25 cellular contexts compared by ENCODE assay signal in the genomic region with DNA sequence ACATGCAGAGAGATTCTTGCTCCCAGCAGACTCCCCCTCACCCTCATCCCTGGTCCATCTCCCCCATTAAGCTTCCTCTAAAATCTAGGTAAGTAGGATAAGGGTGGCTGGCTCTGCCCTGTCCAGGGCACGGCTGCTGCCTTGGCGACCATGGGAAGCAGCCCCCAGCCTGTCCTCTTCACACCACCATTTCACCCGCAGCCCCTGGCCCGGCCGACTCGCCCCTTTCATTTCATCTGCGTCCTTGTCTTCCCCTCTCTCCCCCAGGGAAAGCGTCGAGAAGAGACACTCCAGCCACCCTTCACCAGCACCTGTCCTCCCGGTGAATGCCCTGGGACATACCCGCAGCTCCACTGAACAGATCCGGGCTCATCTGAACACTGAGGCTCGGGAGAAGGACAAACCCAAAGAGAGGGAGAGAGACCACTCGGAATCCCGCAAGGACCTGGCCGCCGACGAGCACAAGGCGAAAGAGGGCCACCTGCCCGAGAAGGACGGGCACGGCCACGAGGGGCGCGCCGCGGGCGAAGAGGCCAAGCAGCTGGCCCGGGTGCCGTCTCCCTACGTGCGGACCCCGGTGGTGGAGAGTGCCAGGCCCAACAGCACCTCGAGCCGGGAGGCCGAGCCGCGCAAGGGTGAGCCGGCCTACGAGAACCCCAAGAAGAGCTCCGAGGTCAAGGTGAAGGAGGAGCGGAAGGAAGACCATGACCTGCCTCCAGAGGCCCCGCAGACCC.
"Had no signal": no experiment of that assay in that cellular context is flagged by ENCODE, and none has a peak within 500 bp of the region (broad histone marks: within the 10 kb centered on the region; RNA-seq: fewer than 3 reads in every experiment).

No MANE protein-coding gene starts in this region.

- H3K27ac Mint-ChIP-seq: activated CD8-positive, alpha-beta T cell treated with anti-CD3 and anti-CD28 coated beads, Interleukin-2, amount 10 ng/mL, durations not matched to agents 7 days and 5 days; activated naive CD4-positive, alpha-beta T cell treated with anti-CD3 and anti-CD28 coated beads, Interleukin-2, amount 50 U/mL, for 72 hours; nephron; stimulated activated memory B cell treated with anti-CD40 and anti-IgM and Interleukin-4, amounts not matched to agents 10 μg/mL and 1 μg/mL and 100 μg/mL, for 72 hours had no signal

- H3K9me3 Mint-ChIP-seq: activated naive CD4-positive, alpha-beta T cell treated with anti-CD3 and anti-CD28 coated beads, Interleukin-2, amount 50 U/mL, for 72 hours; activated T-helper 17 cell treated with anti-CD3 and anti-CD28 coated beads, Interleukin-2, amount 50 U/mL, for 72 hours; nephron; stimulated activated memory B cell treated with anti-CD40 and anti-IgM and Interleukin-4, amounts not matched to agents 10 μg/mL and 1 μg/mL and 100 μg/mL, for 72 hours had no signal

- H3K4me3 Mint-ChIP-seq: activated CD8-positive, alpha-beta T cell treated with anti-CD3 and anti-CD28 coated beads, Interleukin-2, amount 10 ng/mL, durations not matched to agents 7 days and 5 days; nephron; stimulated activated memory B cell treated with anti-CD40 and anti-IgM and Interleukin-4, amounts not matched to agents 10 μg/mL and 1 μg/mL and 100 μg/mL, for 72 hours; T-helper 1 cell treated with Interleukin-12 subunit alpha and Interleukin-12 subunit beta and Interleukin-4 antibody, amounts not matched to agents 30 μg/mL and 1 μg/mL, for 36 hours had no signal

- H3K4me3 ChIP-seq: adrenal gland, ascending aorta, breast epithelium, hepatocyte, right lobe of liver, SJSA1, upper lobe of left lung had no signal

- H3K27me3 Mint-ChIP-seq: activated T-helper 17 cell treated with anti-CD3 and anti-CD28 coated beads, Interleukin-2, amount 50 U/mL, for 72 hours; stimulated activated memory B cell treated with anti-CD40 and anti-IgM and Interleukin-4, amounts not matched to agents 10 μg/mL and 1 μg/mL and 100 μg/mL, for 72 hours had no signal

- H3K4me1 ChIP-seq: adrenal gland, ascending aorta, breast epithelium, right lobe of liver, SJSA1, upper lobe of left lung had no signal

- H3K36me3 ChIP-seq: SJSA1 had no signal

- DNase-seq: activated CD4-positive, alpha-beta T cell treated with anti-CD3 and anti-CD28 coated beads for 4 hours; activated CD4-positive, CD25-positive, alpha-beta regulatory T cell; activated CD8-positive, alpha-beta T cell treated with anti-CD3 and anti-CD28 coated beads, Interleukin-2, amount 10 ng/mL, durations not matched to agents 7 days and 5 days; activated T-cell treated with anti-CD3 and anti-CD28 coated beads, Interleukin-2, amount 50 U/mL, for 1 hour; adrenal gland; cerebellar nuclear complex; foreskin melanocyte; left ventricle myocardium superior; mammary epithelial cell; midbrain; occipital lobe; right lobe of liver; small intestine; stimulated activated CD4-positive, alpha-beta T cell treated with anti-CD3 and anti-CD28 coated beads, Interleukin-2, amount 100 ng/mL, for 24 hours had no signal

- H3K4me1 Mint-ChIP-seq: nephron; stimulated activated memory B cell treated with anti-CD40 and anti-IgM and Interleukin-4, amounts not matched to agents 10 μg/mL and 1 μg/mL and 100 μg/mL, for 72 hours had no signal

- H3K27ac ChIP-seq: adrenal gland, ascending aorta, breast epithelium, hepatocyte, right lobe of liver, SJSA1, upper lobe of left lung had no signal

- ATAC-seq: activated CD8-positive, alpha-beta T cell treated with anti-CD3 and anti-CD28 coated beads, Interleukin-2, amount 10 ng/mL, durations not matched to agents 7 days and 5 days; activated naive CD4-positive, alpha-beta T cell treated with anti-CD3 and anti-CD28 coated beads, Interleukin-2, amount 50 U/mL, for 72 hours; activated T-helper 17 cell treated with anti-CD3 and anti-CD28 coated beads, Interleukin-2, amount 50 U/mL, for 72 hours; esophagus mucosa; left ventricle myocardium superior had no signal

- H3K27me3 ChIP-seq: adrenal gland, ascending aorta, breast epithelium, hepatocyte, right lobe of liver, SJSA1, upper lobe of left lung had no signal

- H3K36me3 Mint-ChIP-seq: activated naive CD4-positive, alpha-beta T cell treated with anti-CD3 and anti-CD28 coated beads, Interleukin-2, amount 50 U/mL, for 72 hours had no signal

- H3K9me3 ChIP-seq: adrenal gland, ascending aorta, breast epithelium, right lobe of liver, SJSA1, upper lobe of left lung had no signal
